Comparison of ENCODE assay signal across 1 cellular context in genomic region chr3:5791558-5791957, GRCh38.
TF ChIP-seq lines count a peak whose summit lies in the region.

No MANE protein-coding gene starts in this region.

TF ChIP-seq in HCT116, 20 proteins besides CTCF, POLR2A, EP300 and RAD21 (continued from another document):
- TF ChIP-seq MAX (IDR thresholded peaks at IDR 0.05) (peak; percentile 16; the same call in 1 of the 2 replicates), CBX3 (IDR thresholded peaks at IDR 0.05; ENCODE audit: low read depth) (peak; percentile 71; the same call in 1 of the 2 replicates), POLR2AphosphoS5 (IDR thresholded peaks at IDR 0.05; ENCODE audit: low read depth, low read length) (no peak), ZBTB33 (IDR thresholded peaks at IDR 0.05; ENCODE audit: extremely low read depth, insufficient replicate concordance, low read length) (no peak), TCF7L2 (IDR thresholded peaks at IDR 0.05; ENCODE audit: borderline replicate concordance, extremely low read depth, insufficient read depth, insufficient read length) (no peak)
